Comparison of ENCODE assay signal across 8 cellular contexts in genomic region chr15:80780416-80781221, GRCh38. TPM values are rescaled to one million over a fixed set of nuclear protein-coding genes. Genes with fewer than 3 reads are reported as not detected.
A peak's percentile ranks its signal among the peaks of the same experiment; 100 is the strongest.
DNase-seq lines count a peak whose midpoint lies in the region; ATAC-seq and TF ChIP-seq lines count a peak whose summit lies in the region.

No MANE protein-coding gene starts in this region.

- H3K27ac Mint-ChIP-seq in natural killer cell = no peak overlapping the region
- no peak overlapping the region for H3K27ac Mint-ChIP-seq in natural killer cell treated with Interleukin-12 subunit alpha and Interleukin-12 subunit beta and Interleukin-15 and Interleukin-18, amount 100 ng/mL, for 72 hours
- H3K27ac Mint-ChIP-seq in activated T-cell treated with anti-CD3 and anti-CD28 coated beads, Interleukin-2, amount 50 U/mL, for 72 hours = no peak overlapping the region

- no peaks in the 10 kb centered on the region for H3K36me3 Mint-ChIP-seq in natural killer cell
- no peaks in the 10 kb centered on the region for H3K36me3 Mint-ChIP-seq in natural killer cell treated with Interleukin-12 subunit alpha and Interleukin-12 subunit beta and Interleukin-15 and Interleukin-18, amount 100 ng/mL, for 72 hours
- no peaks in the 10 kb centered on the region for H3K36me3 Mint-ChIP-seq in activated T-cell treated with anti-CD3 and anti-CD28 coated beads, Interleukin-2, amount 50 U/mL, for 72 hours (ENCODE audit: insufficient read depth in 2 of 2)

- peaks cover 41 to 43% of the 10 kb centered on the region in 2 donors for H3K27me3 Mint-ChIP-seq in natural killer cell (ENCODE audit: low read depth in 2 of 2)
- peaks cover 34 to 39% of the 10 kb centered on the region in 2 donors for H3K27me3 Mint-ChIP-seq in natural killer cell treated with Interleukin-12 subunit alpha and Interleukin-12 subunit beta and Interleukin-15 and Interleukin-18, amount 100 ng/mL, for 72 hours
- peaks cover 65% of the 10 kb centered on the region for H3K27me3 Mint-ChIP-seq in activated T-cell treated with anti-CD3 and anti-CD28 coated beads, Interleukin-2, amount 50 U/mL, for 72 hours (ENCODE audit: low read depth)

- ATAC-seq in natural killer cell = no peak
- ATAC-seq in natural killer cell treated with Interleukin-12 subunit alpha and Interleukin-12 subunit beta and Interleukin-15 and Interleukin-18, amount 100 ng/mL, for 72 hours = no peak
- ATAC-seq in activated T-cell treated with anti-CD3 and anti-CD28 coated beads, Interleukin-2, amount 50 U/mL, for 72 hours (replicated peaks in 1 of 2) = no peak
- peak; percentile 38 to 44 for ATAC-seq in left cardiac atrium
- ATAC-seq in GM19351 (IDR thresholded peaks at IDR 0.05; ENCODE audit: unreplicated experiment) = no peak
- no peak for ATAC-seq in GM19023 (IDR thresholded peaks at IDR 0.05; ENCODE audit: unreplicated experiment)
- no peak for ATAC-seq in HG03135 (IDR thresholded peaks at IDR 0.05; ENCODE audit: unreplicated experiment)

- H3K4me1 Mint-ChIP-seq in natural killer cell = peaks cover 0 to 9% of the 10 kb centered on the region in 2 donors
- H3K4me1 Mint-ChIP-seq in natural killer cell treated with Interleukin-12 subunit alpha and Interleukin-12 subunit beta and Interleukin-15 and Interleukin-18, amount 100 ng/mL, for 72 hours (ENCODE audit: low read depth in 2 of 2) = no peaks in the 10 kb centered on the region
- H3K4me1 Mint-ChIP-seq in activated T-cell treated with anti-CD3 and anti-CD28 coated beads, Interleukin-2, amount 50 U/mL, for 72 hours (ENCODE audit: low read depth) = peaks cover 38% of the 10 kb centered on the region

- peak overlapping the region; percentile 33 to 57 (median 43) for H3K4me3 ChIP-seq in skin epidermis

- no peak overlapping the region for H3K27ac ChIP-seq in skin epidermis

- peak overlapping the region; percentile 25 for H3K4me3 Mint-ChIP-seq in natural killer cell
- no peak overlapping the region for H3K4me3 Mint-ChIP-seq in natural killer cell treated with Interleukin-12 subunit alpha and Interleukin-12 subunit beta and Interleukin-15 and Interleukin-18, amount 100 ng/mL, for 72 hours
- H3K4me3 Mint-ChIP-seq in activated T-cell treated with anti-CD3 and anti-CD28 coated beads, Interleukin-2, amount 50 U/mL, for 72 hours = peak overlapping the region; percentile 75 to 85

- TF ChIP-seq CTCF in natural killer cell (IDR thresholded peaks at IDR 0.05) = no peak

- intact Hi-C loops in natural killer cell (cut with micrococcal nuclease) (no loop called here), left cardiac atrium (cut with DNase I) (no loop called here)

- DNase-seq in natural killer cell = no peak
- no peak for DNase-seq in natural killer cell treated with Interleukin-12 subunit alpha and Interleukin-12 subunit beta and Interleukin-15 and Interleukin-18, amount 100 ng/mL, for 72 hours (ENCODE audit: low spot score)
- DNase-seq in activated T-cell treated with anti-CD3 and anti-CD28 coated beads, Interleukin-2, amount 50 U/mL, for 72 hours = peak; percentile 38 to 39
- peak; percentile 72 for DNase-seq in left cardiac atrium

- no peaks in the 10 kb centered on the region for H3K9me3 Mint-ChIP-seq in natural killer cell
- H3K9me3 Mint-ChIP-seq in natural killer cell treated with Interleukin-12 subunit alpha and Interleukin-12 subunit beta and Interleukin-15 and Interleukin-18, amount 100 ng/mL, for 72 hours = no peaks in the 10 kb centered on the region
- no peaks in the 10 kb centered on the region for H3K9me3 Mint-ChIP-seq in activated T-cell treated with anti-CD3 and anti-CD28 coated beads, Interleukin-2, amount 50 U/mL, for 72 hours

RNA-seq across cellular contexts. Expression of gene CEMIP, which starts 1.4 kb away (rescaled TPM):
- total RNA-seq in natural killer cell (under 1 TPM in 2 of 3 donors, not detected in 1; 0.07 to 0.82 TPM), left cardiac atrium (1 to 10 TPM in 1 of 2 donors, under 1 TPM in 1; 0.44 to 1.6 TPM)
- under 1 TPM; 0.19 to 0.50 TPM for total RNA-seq in natural killer cell treated with Interleukin-12 subunit alpha and Interleukin-12 subunit beta and Interleukin-15 and Interleukin-18, amount 100 ng/mL, for 72 hours
- total RNA-seq in activated T-cell treated with anti-CD3 and anti-CD28 coated beads, Interleukin-2, amount 50 U/mL, for 72 hours = under 1 TPM; 0.05 to 0.09 TPM

Comparison
In these comparisons a context has a peak if more than half of its experiments do, and no peak if none do; other contexts are left out.
1. ATAC-seq: peak in left cardiac atrium (2 of 2); none in natural killer cell (0 of 3), natural killer cell treated with Interleukin-12 subunit alpha and Interleukin-12 subunit beta and Interleukin-15 and Interleukin-18, amount 100 ng/mL, for 72 hours (0 of 2), activated T-cell treated with anti-CD3 and anti-CD28 coated beads, Interleukin-2, amount 50 U/mL, for 72 hours (0 of 2), GM19351 (single experiment), GM19023 (single experiment) and HG03135 (single experiment).
2. DNase-seq: peak in activated T-cell treated with anti-CD3 and anti-CD28 coated beads, Interleukin-2, amount 50 U/mL, for 72 hours (2 of 2) and left cardiac atrium (single experiment); none in natural killer cell (single experiment) and natural killer cell treated with Interleukin-12 subunit alpha and Interleukin-12 subunit beta and Interleukin-15 and Interleukin-18, amount 100 ng/mL, for 72 hours (single experiment).